In genomic region chr14:50000215-50001145, GRCh38 we compare ENCODE assay signal across 8 cellular contexts.
DNase-seq lines count a peak whose midpoint lies in the region; ATAC-seq and TF ChIP-seq lines count a peak whose summit lies in the region.

No MANE protein-coding gene starts in this region.

- DNase-seq in GF-D8 (lab: John Stamatoyannopoulos, UW) (peak; percentile 53), Kasumi-1 (lab: John Stamatoyannopoulos, UW) (peak; percentile 86 to 92), cerebellar cortex (ENCODE audit: low spot score) (peak; percentile 26), lower lobe of right lung (peak; percentile 72), NCI-H526 (lab: John Stamatoyannopoulos, UW) (no peak)
- DNase-seq in activated CD4-positive, alpha-beta T cell treated with anti-CD3 and anti-CD28 coated beads for 1 hour = peak; percentile 68
- DNase-seq in stimulated activated CD8-positive, alpha-beta memory T cell treated with anti-CD3 and anti-CD28 coated beads, Interleukin-15, amount 100 ng/mL, for 4 hours (ENCODE audit: low read depth in 2 of 2) = peak; percentile 68 to 75

- no peaks in the 10 kb centered on the region for H3K9me3 ChIP-seq in lower lobe of right lung

- intact Hi-C loops in lower lobe of right lung (cut with DNase I) = no loop called here

- ATAC-seq in lower lobe of right lung = peak; percentile 40 to 47
- ATAC-seq in GM18502 (IDR thresholded peaks at IDR 0.05; ENCODE audit: poor library complexity, unreplicated experiment) = no peak

- peak overlapping the region; percentile 88 for H3K27ac ChIP-seq in lower lobe of right lung

- no peaks in the 10 kb centered on the region for H3K27me3 ChIP-seq in lower lobe of right lung (ENCODE audit: low read depth)

- no peaks in the 10 kb centered on the region for H3K36me3 ChIP-seq in lower lobe of right lung

- H3K4me3 ChIP-seq in lower lobe of right lung = no peak overlapping the region

- TF ChIP-seq CTCF in lower lobe of right lung (IDR thresholded peaks at IDR 0.05) = no peak

- H3K4me1 ChIP-seq in lower lobe of right lung = peaks cover 53% of the 10 kb centered on the region

Comparison
In these comparisons a context has a peak if more than half of its experiments do, and no peak if none do; other contexts are left out.
1. DNase-seq: peak in GF-D8 (single experiment), Kasumi-1 (2 of 2), activated CD4-positive, alpha-beta T cell treated with anti-CD3 and anti-CD28 coated beads for 1 hour (single experiment), cerebellar cortex (single experiment), lower lobe of right lung (single experiment) and stimulated activated CD8-positive, alpha-beta memory T cell treated with anti-CD3 and anti-CD28 coated beads, Interleukin-15, amount 100 ng/mL, for 4 hours (2 of 2); none in NCI-H526 (0 of 2).